Comparison of ENCODE assay signal across 2 cellular contexts in genomic region chr2:241492174-241492565, GRCh38.
TF ChIP-seq lines count a peak whose summit lies in the region.

No MANE protein-coding gene starts in this region.

TF ChIP-seq in K562, 482 proteins besides CTCF, POLR2A, EP300 and RAD21 (continued from another document):
- no peak for TF ChIP-seq RERE (CRISPR knock-in tag; IDR thresholded peaks at IDR 0.05; ENCODE audit: borderline replicate concordance)
- TF ChIP-seq POLR2G (IDR thresholded peaks at IDR 0.05; ENCODE audit: low read depth, low read length): peak; percentile 36
- no peak for TF ChIP-seq CCNT2 (IDR thresholded peaks at IDR 0.05; ENCODE audit: borderline replicate concordance, extremely low read depth, insufficient read length, low read depth, low read length)
- TF ChIP-seq MYNN (IDR thresholded peaks at IDR 0.05): 0 out of 2 replicates have a peak, but pooled peaks have one; percentile 21
- TF ChIP-seq MYNN (CRISPR knock-in tag; IDR thresholded peaks at IDR 0.05): no peak

TF ChIP-seq in HEK293T, 16 proteins besides CTCF, POLR2A, EP300 and RAD21 (continued from another document):
- TF ChIP-seq TARDBP (IDR thresholded peaks at IDR 0.05): no peak
- no peak for TF ChIP-seq ZNF384 (IDR thresholded peaks at IDR 0.05)
- TF ChIP-seq SUZ12 (IDR thresholded peaks at IDR 0.05): no peak
- TF ChIP-seq ELF4 (IDR thresholded peaks at IDR 0.05): no peak
- TF ChIP-seq CTBP1 (IDR thresholded peaks at IDR 0.05; ENCODE audit: borderline replicate concordance): no peak
TF ChIP-seq in HEK293T: peak in this region for 0.
